In the genomic region with DNA sequence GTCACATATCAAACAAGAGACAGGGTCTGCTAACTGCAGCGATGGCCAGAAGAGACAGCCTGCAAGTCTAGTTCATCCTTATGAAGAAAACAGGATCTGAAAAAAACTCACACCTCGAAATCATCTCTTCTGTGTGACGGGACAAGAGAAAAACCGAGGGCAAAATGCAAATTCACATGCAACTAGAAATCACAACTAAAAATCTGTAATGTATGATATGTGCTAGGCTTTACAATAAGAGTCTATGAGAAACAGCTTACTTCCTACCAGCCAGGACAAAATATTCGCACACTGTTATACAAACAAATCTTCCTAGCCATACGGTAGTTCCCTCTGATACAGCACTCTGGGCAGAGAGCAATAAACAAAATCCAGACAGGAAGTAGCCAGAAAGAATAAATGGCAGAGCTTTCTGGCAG, we compare ENCODE assay signal across 8 cellular contexts. TPM values are rescaled to one million over a fixed set of nuclear protein-coding genes. Genes with fewer than 3 reads are reported as not detected.
DNase-seq lines count a peak whose midpoint lies in the region; ATAC-seq lines count a peak whose summit lies in the region.

No MANE protein-coding gene starts in this region.

- H3K36me3 Mint-ChIP-seq in T-cell, result peaks cover 12% of the 10 kb centered on the region
- peaks cover 6 to 32% (median 17%) of the 10 kb centered on the region in 5 donors for H3K36me3 Mint-ChIP-seq in naive thymus-derived CD4-positive, alpha-beta T cell

- H3K27me3 ChIP-seq in naive thymus-derived CD4-positive, alpha-beta T cell (ENCODE audit: control insufficient read depth in 2 of 2, insufficient read depth in 2 of 2, low read length in 2 of 2), result no peaks in the 10 kb centered on the region

- peak; percentile 69 for ATAC-seq in HG02798 (IDR thresholded peaks at IDR 0.05; ENCODE audit: poor library complexity, unreplicated experiment)
- peak; percentile 45 to 51 (median 48) for ATAC-seq in T-cell (replicated peaks in 1 of 4)
- peak; percentile 45 for ATAC-seq in naive thymus-derived CD4-positive, alpha-beta T cell

- POLR2A ChIA-PET in T-cell (lab: Charles Lee), result interaction anchor here (0.6 to 1.4 kb wide), 10 partner anchors 11 to 191 kb away, joined by 3 to 13 read pairs (median 4); no protein-coding TSS in a partner anchor
- POLR2A ChIA-PET in naive thymus-derived CD4-positive, alpha-beta T cell (lab: Charles Lee), result interaction anchor here (0.6 to 1.4 kb wide), 9 partner anchors 17 to 162 kb away, joined by 3 to 10 read pairs (median 3); no protein-coding TSS in a partner anchor

- peak overlapping the region; percentile 26 to 61 (median 35) for H3K4me3 Mint-ChIP-seq in T-cell
- H3K4me3 Mint-ChIP-seq in naive thymus-derived CD4-positive, alpha-beta T cell, result peak overlapping the region in 9 of 10 donors; percentile 64 to 85 (median 70)

- H3K9me3 Mint-ChIP-seq in T-cell, result peaks cover 0 to 4% (median 0%) of the 10 kb centered on the region in 3 donors
- H3K9me3 Mint-ChIP-seq in naive thymus-derived CD4-positive, alpha-beta T cell, result no peaks in the 10 kb centered on the region

- intact Hi-C loops in naive thymus-derived CD4-positive, alpha-beta T cell (cut with micrococcal nuclease), result loop anchor here in 1 of 2 donors (1.0 kb wide), 1 partner anchor 9 kb away; no protein-coding TSS in a partner anchor

- CTCF ChIA-PET in T-cell (lab: Charles Lee), result interaction anchor here (0.6 to 1.1 kb wide), 9 partner anchors 21 to 149 kb away, joined by 3 to 5 read pairs (median 3); no protein-coding TSS in a partner anchor
- CTCF ChIA-PET in naive thymus-derived CD4-positive, alpha-beta T cell (lab: Charles Lee), result interaction anchor here (0.6 to 1.3 kb wide), 6 partner anchors 22 to 63 kb away, joined by 3 to 4 read pairs (median 3); no protein-coding TSS in a partner anchor

- H3K27ac Mint-ChIP-seq in T-cell, result peak overlapping the region; percentile 87 to 91
- H3K27ac Mint-ChIP-seq in naive thymus-derived CD4-positive, alpha-beta T cell, result peak overlapping the region; percentile 86 to 96 (median 93)

- H3K27me3 Mint-ChIP-seq in T-cell, result no peaks in the 10 kb centered on the region
- H3K27me3 Mint-ChIP-seq in naive thymus-derived CD4-positive, alpha-beta T cell, result no peaks in the 10 kb centered on the region

- peaks cover 82 to 85% (median 84%) of the 10 kb centered on the region in 3 donors for H3K4me1 Mint-ChIP-seq in T-cell
- H3K4me1 Mint-ChIP-seq in naive thymus-derived CD4-positive, alpha-beta T cell, result peaks cover 63 to 93% (median 84%) of the 10 kb centered on the region in 7 donors

- H3K36me3 ChIP-seq in naive thymus-derived CD4-positive, alpha-beta T cell (ENCODE audit: control insufficient read depth in 2 of 3, insufficient read depth in 3 of 3, low read length in 3 of 3), result no peaks in the 10 kb centered on the region

- peak overlapping the region; percentile 54 for H3K27ac ChIP-seq in naive thymus-derived CD4-positive, alpha-beta T cell (ENCODE audit: low read depth, low read length)

- DNase-seq in NCI-H748 (lab: John Stamatoyannopoulos, UW; ENCODE audit: unreplicated experiment) (peak; percentile 38), NCI-H748 treated with DMSO at 0.1 percent for 48 hours (lab: John Stamatoyannopoulos, UW) (no peak), T-cell (no peak), NCI-H226 (no peak), NCI-H446 (lab: John Stamatoyannopoulos, UW) (no peak)
- DNase-seq in naive thymus-derived CD4-positive, alpha-beta T cell, result peak in 3 of 9 donors; percentile 30 to 35 (median 34)
- DNase-seq in stimulated activated CD4-positive, alpha-beta T cell treated with anti-CD3 and anti-CD28 coated beads, Interleukin-2, amount 100 ng/mL, for 24 hours, result no peak

- no peaks in the 10 kb centered on the region for H3K9me3 ChIP-seq in naive thymus-derived CD4-positive, alpha-beta T cell (ENCODE audit: control insufficient read depth in 2 of 3, low read length in 3 of 3)

- peaks cover 79 to 81% of the 10 kb centered on the region in 2 donors for H3K4me1 ChIP-seq in naive thymus-derived CD4-positive, alpha-beta T cell (ENCODE audit: control insufficient read depth in 2 of 2, insufficient read depth in 2 of 2, low read length in 2 of 2)

- H3K4me3 ChIP-seq in naive thymus-derived CD4-positive, alpha-beta T cell (ENCODE audit: low read length), result peak overlapping the region; percentile 43

RNA-seq across cellular contexts. Expression of gene ANKRD44, which starts 48.8 kb away (rescaled TPM):
- total RNA-seq in T-cell, result 100 to 1,000 TPM; 225 to 333 (median 238) TPM
- total RNA-seq in naive thymus-derived CD4-positive, alpha-beta T cell, result 100 to 1,000 TPM; 234 to 296 (median 291) TPM
- polyA plus RNA-seq in naive thymus-derived CD4-positive, alpha-beta T cell, result 10 to 100 TPM; 88.6 to 95.4 TPM
